9 cellular contexts compared by ENCODE assay signal in the genomic region with DNA sequence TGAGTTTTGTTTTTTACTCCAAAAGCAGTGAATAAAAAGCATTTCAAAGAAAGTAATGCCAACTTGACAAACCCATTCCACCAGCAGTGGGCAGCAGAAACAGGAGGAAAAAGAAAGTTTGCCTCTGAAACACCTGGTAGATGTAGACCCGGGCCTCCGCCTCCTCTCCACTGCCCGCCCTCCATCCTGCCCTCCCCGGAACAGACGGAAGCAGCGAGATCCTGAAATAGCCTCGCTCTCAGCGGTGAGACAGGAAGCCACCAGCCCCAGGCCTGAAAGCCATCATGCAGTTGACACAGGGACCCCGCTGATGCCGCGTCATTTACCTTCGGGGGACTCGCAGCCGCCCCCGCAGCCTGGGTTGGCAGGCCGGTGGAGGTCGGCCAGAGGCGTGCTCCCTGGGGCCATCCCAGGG.
A peak's percentile ranks its signal among the peaks of the same experiment; 100 is the strongest.
DNase-seq lines count a peak whose midpoint lies in the region; ATAC-seq lines count a peak whose summit lies in the region.
"Had no signal": no experiment of that assay in that cellular context is flagged by ENCODE, and none has a peak within 500 bp of the region (broad histone marks: within the 10 kb centered on the region; RNA-seq: fewer than 3 reads in every experiment).

No MANE protein-coding gene starts in this region.

- POLR2A ChIA-PET in activated CD4-positive, alpha-beta memory T cell treated with anti-CD3 and anti-CD28 coated beads for 36 hours (lab: Charles Lee) = no interaction called here

- peak; percentile 75 for DNase-seq in ELF-1 (ENCODE audit: low read depth, low spot score)
- DNase-seq in activated CD4-positive, alpha-beta memory T cell treated with anti-CD3 and anti-CD28 coated beads for 36 hours = peak; percentile 83
- DNase-seq in germinal center (ENCODE audit: low spot score) = peak; percentile 89
- peak; percentile 25 to 51 for DNase-seq in stimulated activated CD4-positive, alpha-beta T cell treated with anti-CD3 and anti-CD28 coated beads, Interleukin-15, amount 100 ng/mL, for 48 hours (ENCODE audit: low read depth in 2 of 2)
- no peak for DNase-seq in globus pallidus (ENCODE audit: low spot score)
- DNase-seq in NCI-H1048 (lab: John Stamatoyannopoulos, UW) = no peak
- DNase-seq: IMR-90 had no signal

- H3K9me3 Mint-ChIP-seq in activated CD4-positive, alpha-beta memory T cell treated with anti-CD3 and anti-CD28 coated beads for 36 hours = no peaks in the 10 kb centered on the region

- CTCF ChIA-PET in activated CD4-positive, alpha-beta memory T cell treated with anti-CD3 and anti-CD28 coated beads for 36 hours (lab: Charles Lee) = no interaction called here

- peak overlapping the region; percentile 21 for H3K4me3 Mint-ChIP-seq in activated CD4-positive, alpha-beta memory T cell treated with anti-CD3 and anti-CD28 coated beads for 36 hours

- H3K27ac Mint-ChIP-seq in activated CD4-positive, alpha-beta memory T cell treated with anti-CD3 and anti-CD28 coated beads for 36 hours = no peak overlapping the region

- H3K27me3 Mint-ChIP-seq in activated CD4-positive, alpha-beta memory T cell treated with anti-CD3 and anti-CD28 coated beads for 36 hours = no peaks in the 10 kb centered on the region

- H3K36me3 Mint-ChIP-seq in activated CD4-positive, alpha-beta memory T cell treated with anti-CD3 and anti-CD28 coated beads for 36 hours = no peaks in the 10 kb centered on the region

- peaks cover 13% of the 10 kb centered on the region for H3K4me1 Mint-ChIP-seq in activated CD4-positive, alpha-beta memory T cell treated with anti-CD3 and anti-CD28 coated beads for 36 hours (ENCODE audit: low read depth)

- intact Hi-C loops in activated CD4-positive, alpha-beta memory T cell treated with anti-CD3 and anti-CD28 coated beads for 36 hours (cut with micrococcal nuclease) = loop anchor here (1.0 kb wide), 2 partner anchors 21 to 152 kb away; no protein-coding TSS in a partner anchor

- ATAC-seq in GM19467 (IDR thresholded peaks at IDR 0.05; ENCODE audit: unreplicated experiment) = peak; percentile 96
- peak; percentile 93 for ATAC-seq in HG03565 (IDR thresholded peaks at IDR 0.05; ENCODE audit: unreplicated experiment)

Comparison
In these comparisons a context has a peak if more than half of its experiments do, and no peak if none do; other contexts are left out.
1. DNase-seq: peak in ELF-1 (single experiment), activated CD4-positive, alpha-beta memory T cell treated with anti-CD3 and anti-CD28 coated beads for 36 hours (single experiment), germinal center (single experiment) and stimulated activated CD4-positive, alpha-beta T cell treated with anti-CD3 and anti-CD28 coated beads, Interleukin-15, amount 100 ng/mL, for 48 hours (2 of 2); none in globus pallidus (single experiment) and NCI-H1048 (single experiment).